ENCODE assay signal across 36 cellular contexts in genomic region chr4:820230-821172, GRCh38. TPM values are rescaled to one million over a fixed set of nuclear protein-coding genes. Genes with fewer than 3 reads are reported as not detected.
"Had no signal": no experiment of that assay in that cellular context is flagged by ENCODE, and none has a peak within 500 bp of the region (broad histone marks: within the 10 kb centered on the region; RNA-seq: fewer than 3 reads in every experiment).

No MANE protein-coding gene starts in this region.

- DNase-seq: activated CD4-positive, alpha-beta memory T cell treated with anti-CD3 and anti-CD28 coated beads for 36 hours; activated CD4-positive, alpha-beta T cell treated with anti-CD3 and anti-CD28 coated beads for 48 hours; activated CD8-positive, alpha-beta memory T cell treated with anti-CD3 and anti-CD28 coated beads, Interleukin-2, amount 50 U/mL, for 4 hours; activated gamma-delta T cell treated with Interleukin-2 at 50 U/mL for 16 hours; activated naive CD4-positive, alpha-beta T cell treated with anti-CD3 and anti-CD28 coated beads, Interleukin-2, amount 50 U/mL, for 16 hours; activated naive CD8-positive, alpha-beta T cell treated with anti-CD3 and anti-CD28 coated beads, Interleukin-2, amount 50 U/mL, for 24 hours; activated T-cell treated with anti-CD3 and anti-CD28 coated beads, Interleukin-2, amount 50 U/mL, for 1 hour; amygdala; colonic mucosa; effector memory CD8-positive, alpha-beta T cell; foreskin keratinocyte; left cardiac atrium; left ventricle myocardium superior; mammary epithelial cell; naive B cell; occipital lobe; stimulated activated CD4-positive, alpha-beta T cell treated with anti-CD3 and anti-CD28 coated beads, Interleukin-2, amount 100 ng/mL, for 48 hours; substantia nigra; T-helper 17 cell; T1000; WERI-Rb-1 had no signal

- ATAC-seq: activated CD4-positive, CD25-positive, alpha-beta regulatory T cell treated with anti-CD3 and anti-CD28 coated beads, Interleukin-2, amount 50 U/mL, for 24 hours; activated naive CD8-positive, alpha-beta T cell treated with anti-CD3 and anti-CD28 coated beads, Interleukin-2, amount 50 U/mL, for 24 hours; effector memory CD8-positive, alpha-beta T cell; esophagus mucosa; foreskin keratinocyte; left cardiac atrium; left ventricle myocardium superior; right cardiac atrium; SK-N-SH treated with all-trans-retinoic acid at 6 μM for 48 hours; T-helper 17 cell had no signal

- H3K27ac Mint-ChIP-seq: activated CD4-positive, alpha-beta memory T cell treated with anti-CD3 and anti-CD28 coated beads for 36 hours; activated naive CD8-positive, alpha-beta T cell treated with anti-CD3 and anti-CD28 coated beads, Interleukin-2, amount 50 U/mL, for 24 hours; activated T-helper 1 cell treated with anti-CD3 and anti-CD28 coated beads, Interleukin-12 subunit alpha, Interleukin-12 subunit beta, Interleukin-2, Interleukin-4 antibody, amounts not matched to agents 30 ng/mL and 10 ng/mL and 1 ng/mL, durations not matched to agents 14 hours and 24 hours and 36 hours; effector memory CD8-positive, alpha-beta T cell; mesothelial cell of epicardium; naive B cell; stimulated activated naive CD8-positive, alpha-beta T cell treated with anti-CD3 and anti-CD28 coated beads, Interleukin-15, Interleukin-2, amounts not matched to agents 100 ng/mL and 50 ng/mL, for 24 hours; type B pancreatic cell had no signal

- H3K4me3 ChIP-seq: breast epithelium, colonic mucosa, vagina had no signal

- H3K4me1 Mint-ChIP-seq: activated naive CD8-positive, alpha-beta T cell treated with anti-CD3 and anti-CD28 coated beads, Interleukin-2, amount 50 U/mL, for 24 hours; mesothelial cell of epicardium; neural crest cell; T-helper 17 cell had no signal

- H3K9me3 Mint-ChIP-seq: activated CD4-positive, alpha-beta memory T cell treated with anti-CD3 and anti-CD28 coated beads for 36 hours; activated naive CD8-positive, alpha-beta T cell treated with anti-CD3 and anti-CD28 coated beads, Interleukin-2, amount 50 U/mL, for 24 hours; activated T-helper 1 cell treated with anti-CD3 and anti-CD28 coated beads, Interleukin-12 subunit alpha, Interleukin-12 subunit beta, Interleukin-2, Interleukin-4 antibody, amounts not matched to agents 30 ng/mL and 10 ng/mL and 1 ng/mL, durations not matched to agents 14 hours and 24 hours and 36 hours; central memory CD8-positive, alpha-beta T cell; effector memory CD8-positive, alpha-beta T cell; mesothelial cell of epicardium; neural crest cell; stimulated activated naive CD8-positive, alpha-beta T cell treated with anti-CD3 and anti-CD28 coated beads, Interleukin-15, Interleukin-2, amounts not matched to agents 100 ng/mL and 50 ng/mL, for 24 hours; type B pancreatic cell had no signal

- H3K27ac ChIP-seq: breast epithelium, colonic mucosa, foreskin keratinocyte, vagina, WERI-Rb-1 had no signal

- FAIRE-seq: endothelial cell of umbilical vein, islet of Langerhans had no signal

- H3K9me3 ChIP-seq: colonic mucosa, vagina had no signal

- H3K36me3 Mint-ChIP-seq: activated CD4-positive, alpha-beta memory T cell treated with anti-CD3 and anti-CD28 coated beads for 36 hours; mesothelial cell of epicardium; type B pancreatic cell had no signal

- H3K36me3 ChIP-seq: breast epithelium, colonic mucosa, vagina had no signal

- H3K4me3 Mint-ChIP-seq: activated CD4-positive, alpha-beta memory T cell treated with anti-CD3 and anti-CD28 coated beads for 36 hours; activated naive CD8-positive, alpha-beta T cell treated with anti-CD3 and anti-CD28 coated beads, Interleukin-2, amount 50 U/mL, for 24 hours; activated T-helper 1 cell treated with anti-CD3 and anti-CD28 coated beads, Interleukin-12 subunit alpha, Interleukin-12 subunit beta, Interleukin-2, Interleukin-4 antibody, amounts not matched to agents 30 ng/mL and 10 ng/mL and 1 ng/mL, durations not matched to agents 14 hours and 24 hours and 36 hours; central memory CD8-positive, alpha-beta T cell; effector memory CD8-positive, alpha-beta T cell; mesothelial cell of epicardium; naive B cell; neural crest cell; stimulated activated naive CD8-positive, alpha-beta T cell treated with anti-CD3 and anti-CD28 coated beads, Interleukin-15, Interleukin-2, amounts not matched to agents 100 ng/mL and 50 ng/mL, for 24 hours; T-helper 17 cell; type B pancreatic cell had no signal

- H3K4me1 ChIP-seq: foreskin keratinocyte had no signal

RNA-seq across cellular contexts. Expression of gene CPLX1, which starts 5.4 kb away (rescaled TPM):
- total RNA-seq: skeletal muscle tissue had no signal
